9 cellular contexts compared by ENCODE assay signal in the genomic region with DNA sequence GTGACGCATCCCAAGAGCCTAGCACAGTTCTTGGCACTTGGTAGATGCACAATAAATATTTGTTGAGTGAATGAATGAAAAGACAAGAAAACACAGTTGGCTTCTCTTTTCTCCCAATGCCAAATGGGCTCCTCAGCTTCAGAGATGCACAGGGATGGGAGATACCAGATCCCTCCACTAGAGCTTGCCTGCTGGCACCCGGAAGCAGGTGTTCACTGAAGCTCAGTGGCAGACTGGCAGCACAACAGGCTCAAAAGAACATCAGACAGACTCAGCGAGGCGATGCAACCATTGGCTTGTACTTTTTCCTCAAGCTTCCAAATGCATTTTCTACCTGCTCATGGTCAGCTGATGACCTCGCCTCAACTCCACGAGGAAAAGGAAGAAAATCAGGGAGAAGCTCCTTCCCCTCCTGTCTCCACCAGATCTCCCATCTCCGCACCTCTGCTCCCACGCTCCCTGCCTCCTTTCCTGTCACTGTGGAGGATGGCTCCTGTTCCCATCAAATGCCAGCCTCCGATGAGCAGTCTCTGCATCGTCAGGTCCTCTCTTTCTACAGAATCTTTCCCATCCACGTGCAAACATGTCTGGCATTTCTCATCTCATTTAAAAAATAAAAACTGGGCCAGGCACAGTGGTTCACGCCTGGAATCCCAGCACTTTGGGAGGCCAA.
DNase-seq lines count a peak whose midpoint lies in the region; ATAC-seq and TF ChIP-seq lines count a peak whose summit lies in the region.
"Had no signal": no experiment of that assay in that cellular context is flagged by ENCODE, and none has a peak within 500 bp of the region (broad histone marks: within the 10 kb centered on the region; RNA-seq: fewer than 3 reads in every experiment).

No MANE protein-coding gene starts in this region.

- no peaks in the 10 kb centered on the region for H3K9me3 ChIP-seq in RWPE2 (ENCODE audit: severe bottlenecking)
- H3K9me3 ChIP-seq: left lung had no signal

- H3K4me1 ChIP-seq in RWPE2 (ENCODE audit: insufficient read depth, poor library complexity, severe bottlenecking) = no peaks in the 10 kb centered on the region
- H3K4me1 ChIP-seq: left lung had no signal

- DNase-seq in DMS153 treated with DMSO at 0.1 percent for 48 hours (lab: John Stamatoyannopoulos, UW; ENCODE audit: unreplicated experiment) (peak; percentile 58), HPDE6-E6E7 (ENCODE audit: extremely low spot score) (peak; percentile 21), RWPE2 (ENCODE audit: low spot score) (no peak), kidney glomerular epithelial cell (lab: John Stamatoyannopoulos, UW) (peak; percentile 32), AML-193 (lab: John Stamatoyannopoulos, UW) (no peak), LoVo (ENCODE audit: low spot score) (no peak), activated gamma-delta T cell (lab: John Stamatoyannopoulos, UW) (no peak)
- DNase-seq: left lung had no signal

- no peaks in the 10 kb centered on the region for H3K27me3 ChIP-seq in RWPE2 (ENCODE audit: insufficient read depth, poor library complexity, severe bottlenecking)
- H3K27me3 ChIP-seq: left lung had no signal

- H3K27ac ChIP-seq in RWPE2 (ENCODE audit: poor library complexity, severe bottlenecking) = no peak overlapping the region
- H3K27ac ChIP-seq: left lung had no signal

- H3K36me3 ChIP-seq in RWPE2 (ENCODE audit: low read depth) = no peaks in the 10 kb centered on the region
- H3K36me3 ChIP-seq: left lung had no signal

- TF ChIP-seq CTCF in RWPE2 (IDR thresholded peaks at IDR 0.05; ENCODE audit: poor library complexity, severe bottlenecking) = no peak

- H3K4me3 ChIP-seq in RWPE2 (ENCODE audit: severe bottlenecking) = no peak overlapping the region
- H3K4me3 ChIP-seq: left lung had no signal

- ATAC-seq in RWPE2 (ENCODE audit: low read depth) = peak; percentile 61
- no peak for ATAC-seq in GM18517 (IDR thresholded peaks at IDR 0.05; ENCODE audit: unreplicated experiment)
- ATAC-seq: left lung had no signal

Comparison
In these comparisons a context has a peak if more than half of its experiments do, and no peak if none do; other contexts are left out.
1. DNase-seq: peak in DMS153 treated with DMSO at 0.1 percent for 48 hours (single experiment), HPDE6-E6E7 (single experiment) and kidney glomerular epithelial cell (single experiment); none in RWPE2 (single experiment), AML-193 (0 of 2), LoVo (single experiment) and activated gamma-delta T cell (single experiment).